ENCODE assay signal across 8 cellular contexts in genomic region chr4:173929921-173930320, GRCh38.
"Had no signal": no experiment of that assay in that cellular context is flagged by ENCODE, and none has a peak within 500 bp of the region (broad histone marks: within the 10 kb centered on the region; RNA-seq: fewer than 3 reads in every experiment).

No MANE protein-coding gene starts in this region.

- H3K9me3 ChIP-seq: HAP-1 had no signal

- H3K36me3 ChIP-seq: HAP-1 had no signal

- H3K27me3 Mint-ChIP-seq: IgD-negative memory B cell had no signal

- H3K36me3 Mint-ChIP-seq: IgD-negative memory B cell had no signal

- H3K9me3 Mint-ChIP-seq: GM23338 had no signal

- DNase-seq: H7, HFFc6 had no signal

- H3K4me3 ChIP-seq: GM23338, HAP-1 had no signal

- H3K4me1 ChIP-seq: HAP-1 had no signal

- H3K27ac ChIP-seq: HL-60 had no signal

- H3K4me3 Mint-ChIP-seq: GM23338, HFFc6, IgD-negative memory B cell had no signal

- H3K4me2 ChIP-seq: GM23338 had no signal

- H3K4me1 Mint-ChIP-seq: GM23338, IgD-negative memory B cell had no signal

- ATAC-seq: GM23338, HCT116, HepG2 had no signal

- H3K27ac Mint-ChIP-seq: GM23338, HFFc6, IgD-negative memory B cell had no signal
